Comparison of ENCODE assay signal across 1 cellular context in genomic region chr1:32964461-32965250, GRCh38.
TF ChIP-seq lines count a peak whose summit lies in the region.

TSS of gene RNF19B (minus strand) at chr1:32964809. CDS start at chr1:32964685, 124 bp downstream.

TF ChIP-seq in HepG2, 621 proteins besides CTCF, POLR2A, EP300 and RAD21 (continued from another document and continues in another):
- TF ChIP-seq, protein P1, sequence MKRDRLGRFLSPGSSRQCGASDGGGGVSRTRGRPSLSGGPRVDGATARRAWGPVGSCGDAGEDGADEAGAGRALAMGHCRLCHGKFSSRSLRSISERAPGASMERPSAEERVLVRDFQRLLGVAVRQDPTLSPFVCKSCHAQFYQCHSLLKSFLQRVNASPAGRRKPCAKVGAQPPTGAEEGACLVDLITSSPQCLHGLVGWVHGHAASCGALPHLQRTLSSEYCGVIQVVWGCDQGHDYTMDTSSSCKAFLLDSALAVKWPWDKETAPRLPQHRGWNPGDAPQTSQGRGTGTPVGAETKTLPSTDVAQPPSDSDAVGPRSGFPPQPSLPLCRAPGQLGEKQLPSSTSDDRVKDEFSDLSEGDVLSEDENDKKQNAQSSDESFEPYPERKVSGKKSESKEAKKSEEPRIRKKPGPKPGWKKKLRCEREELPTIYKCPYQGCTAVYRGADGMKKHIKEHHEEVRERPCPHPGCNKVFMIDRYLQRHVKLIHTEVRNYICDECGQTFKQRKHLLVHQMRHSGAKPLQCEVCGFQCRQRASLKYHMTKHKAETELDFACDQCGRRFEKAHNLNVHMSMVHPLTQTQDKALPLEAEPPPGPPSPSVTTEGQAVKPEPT (CRISPR knock-in tag; IDR thresholded peaks at IDR 0.05; ENCODE audit: low read depth) = no peak; the same call in 1 of the 2 replicates
- TF ChIP-seq ZFP36L2 (CRISPR knock-in tag; IDR thresholded peaks at IDR 0.05) (0 out of 2 replicates have a peak, but pooled peaks have one; percentile 22), BCL6 (CRISPR knock-in tag; IDR thresholded peaks at IDR 0.05) (0 out of 2 replicates have a peak, but pooled peaks have one; percentile 29), ZMYM3 (CRISPR knock-in tag; IDR thresholded peaks at IDR 0.05) (peak; percentile 57; the same call in 1 of the 2 replicates), ZNF367 (CRISPR knock-in tag; IDR thresholded peaks at IDR 0.05; ENCODE audit: borderline replicate concordance) (no peak), ZKSCAN5 (CRISPR knock-in tag; IDR thresholded peaks at IDR 0.05) (no peak), BRCA1 (CRISPR knock-in tag; IDR thresholded peaks at IDR 0.05) (no peak), BHLHE40 (IDR thresholded peaks at IDR 0.05; ENCODE audit: low read length) (no peak), SRY (CRISPR knock-in tag; IDR thresholded peaks at IDR 0.05) (no peak; the same call in 1 of the 2 replicates), ZNF430 (CRISPR knock-in tag; IDR thresholded peaks at IDR 0.05) (peak; percentile 54; the same call in 1 of the 2 replicates), ZNF883 (CRISPR knock-in tag; IDR thresholded peaks at IDR 0.05; ENCODE audit: not compliant biosample characterization) (no peak), KLF6 (CRISPR knock-in tag; IDR thresholded peaks at IDR 0.05) (peak; percentile 90), ZNF530 (CRISPR knock-in tag; IDR thresholded peaks at IDR 0.05; ENCODE audit: low read depth) (no peak), HHEX (CRISPR knock-in tag; IDR thresholded peaks at IDR 0.05) (no peak), ZBTB25 (CRISPR knock-in tag; IDR thresholded peaks at IDR 0.05) (peak; percentile 57; the same call in 1 of the 2 replicates), ZNF720 (CRISPR knock-in tag; IDR thresholded peaks at IDR 0.05) (no peak), ZNF800 (CRISPR knock-in tag; IDR thresholded peaks at IDR 0.05) (0 out of 2 replicates have a peak, but pooled peaks have one; percentile 53), HOXD1 (CRISPR knock-in tag; IDR thresholded peaks at IDR 0.05) (peak; percentile 84; the same call in 1 of the 2 replicates), U2AF1 (optimal IDR thresholded peaks at IDR 0.05; ENCODE audit: low read depth, low read length) (no peak), ZBTB21 (CRISPR knock-in tag; IDR thresholded peaks at IDR 0.05) (no peak), SNAPC2 (CRISPR knock-in tag; IDR thresholded peaks at IDR 0.05) (no peak), ZNF598 (CRISPR knock-in tag; IDR thresholded peaks at IDR 0.05; ENCODE audit: borderline replicate concordance) (no peak), PBX2 (CRISPR knock-in tag; IDR thresholded peaks at IDR 0.05) (no peak), ZNF335 (CRISPR knock-in tag; IDR thresholded peaks at IDR 0.05) (peak; percentile 35; the same call in 1 of the 2 replicates), MBD4 (IDR thresholded peaks at IDR 0.05; ENCODE audit: borderline replicate concordance, low read length) (no peak), NBN (conservative IDR thresholded peaks at IDR 0.05) (no peak), ZBTB7A (CRISPR knock-in tag; IDR thresholded peaks at IDR 0.05) (no peak), ZNF34 (CRISPR knock-in tag; IDR thresholded peaks at IDR 0.05; ENCODE audit: borderline replicate concordance) (no peak), SMAD3 (CRISPR knock-in tag; IDR thresholded peaks at IDR 0.05) (no peak), ARNTL (CRISPR knock-in tag; IDR thresholded peaks at IDR 0.05) (no peak), TOPORS (CRISPR knock-in tag; IDR thresholded peaks at IDR 0.05) (no peak), JUN (CRISPR knock-in tag; IDR thresholded peaks at IDR 0.05) (no peak), PRMT3 (CRISPR knock-in tag; IDR thresholded peaks at IDR 0.05; ENCODE audit: borderline replicate concordance, low read depth) (no peak), ZNF75D (CRISPR knock-in tag; IDR thresholded peaks at IDR 0.05; ENCODE audit: borderline replicate concordance) (no peak), ZNF296 (CRISPR knock-in tag; conservative IDR thresholded peaks at IDR 0.05) (no peak), ZNF782 (CRISPR knock-in tag; IDR thresholded peaks at IDR 0.05; ENCODE audit: borderline replicate concordance) (no peak; the same call in 1 of the 2 replicates), ZNF766 (CRISPR knock-in tag; IDR thresholded peaks at IDR 0.05; ENCODE audit: borderline replicate concordance) (0 out of 2 replicates have a peak, but pooled peaks have one; percentile 19), NKX3-1 (CRISPR knock-in tag; IDR thresholded peaks at IDR 0.05) (no peak), SOX5 (CRISPR knock-in tag; IDR thresholded peaks at IDR 0.05; ENCODE audit: borderline replicate concordance) (peak; percentile 42; the same call in 1 of the 2 replicates), CAMTA2 (CRISPR knock-in tag; IDR thresholded peaks at IDR 0.05; ENCODE audit: borderline replicate concordance) (no peak)
- TF ChIP-seq, protein P2, sequence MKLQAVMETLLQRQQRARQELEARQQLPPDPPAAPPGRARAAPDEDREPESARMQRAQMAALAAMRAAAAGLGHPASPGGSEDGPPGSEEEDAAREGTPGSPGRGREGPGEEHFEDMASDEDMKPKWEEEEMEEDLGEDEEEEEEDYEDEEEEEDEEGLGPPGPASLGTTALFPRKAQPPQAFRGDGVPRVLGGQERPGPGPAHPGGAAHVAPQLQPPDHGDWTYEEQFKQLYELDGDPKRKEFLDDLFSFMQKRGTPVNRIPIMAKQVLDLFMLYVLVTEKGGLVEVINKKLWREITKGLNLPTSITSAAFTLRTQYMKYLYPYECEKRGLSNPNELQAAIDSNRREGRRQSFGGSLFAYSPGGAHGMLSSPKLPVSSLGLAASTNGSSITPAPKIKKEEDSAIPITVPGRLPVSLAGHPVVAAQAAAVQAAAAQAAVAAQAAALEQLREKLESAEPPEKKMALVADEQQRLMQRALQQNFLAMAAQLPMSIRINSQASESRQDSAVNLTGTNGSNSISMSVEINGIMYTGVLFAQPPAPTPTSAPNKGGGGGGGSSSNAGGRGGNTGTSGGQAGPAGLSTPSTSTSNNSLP (IDR thresholded peaks at IDR 0.05; ENCODE audit: low read depth, low read length) = no peak; the same call in 1 of the 2 replicates
- TF ChIP-seq, protein P3, sequence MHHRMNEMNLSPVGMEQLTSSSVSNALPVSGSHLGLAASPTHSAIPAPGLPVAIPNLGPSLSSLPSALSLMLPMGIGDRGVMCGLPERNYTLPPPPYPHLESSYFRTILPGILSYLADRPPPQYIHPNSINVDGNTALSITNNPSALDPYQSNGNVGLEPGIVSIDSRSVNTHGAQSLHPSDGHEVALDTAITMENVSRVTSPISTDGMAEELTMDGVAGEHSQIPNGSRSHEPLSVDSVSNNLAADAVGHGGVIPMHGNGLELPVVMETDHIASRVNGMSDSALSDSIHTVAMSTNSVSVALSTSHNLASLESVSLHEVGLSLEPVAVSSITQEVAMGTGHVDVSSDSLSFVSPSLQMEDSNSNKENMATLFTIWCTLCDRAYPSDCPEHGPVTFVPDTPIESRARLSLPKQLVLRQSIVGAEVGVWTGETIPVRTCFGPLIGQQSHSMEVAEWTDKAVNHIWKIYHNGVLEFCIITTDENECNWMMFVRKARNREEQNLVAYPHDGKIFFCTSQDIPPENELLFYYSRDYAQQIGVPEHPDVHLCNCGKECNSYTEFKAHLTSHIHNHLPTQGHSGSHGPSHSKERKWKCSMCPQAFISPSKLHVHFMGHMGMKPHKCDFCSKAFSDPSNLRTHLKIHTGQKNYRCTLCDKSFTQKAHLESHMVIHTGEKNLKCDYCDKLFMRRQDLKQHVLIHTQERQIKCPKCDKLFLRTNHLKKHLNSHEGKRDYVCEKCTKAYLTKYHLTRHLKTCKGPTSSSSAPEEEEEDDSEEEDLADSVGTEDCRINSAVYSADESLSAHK (CRISPR knock-in tag; IDR thresholded peaks at IDR 0.05; ENCODE audit: borderline replicate concordance) = no peak
- TF ChIP-seq, protein P4, sequence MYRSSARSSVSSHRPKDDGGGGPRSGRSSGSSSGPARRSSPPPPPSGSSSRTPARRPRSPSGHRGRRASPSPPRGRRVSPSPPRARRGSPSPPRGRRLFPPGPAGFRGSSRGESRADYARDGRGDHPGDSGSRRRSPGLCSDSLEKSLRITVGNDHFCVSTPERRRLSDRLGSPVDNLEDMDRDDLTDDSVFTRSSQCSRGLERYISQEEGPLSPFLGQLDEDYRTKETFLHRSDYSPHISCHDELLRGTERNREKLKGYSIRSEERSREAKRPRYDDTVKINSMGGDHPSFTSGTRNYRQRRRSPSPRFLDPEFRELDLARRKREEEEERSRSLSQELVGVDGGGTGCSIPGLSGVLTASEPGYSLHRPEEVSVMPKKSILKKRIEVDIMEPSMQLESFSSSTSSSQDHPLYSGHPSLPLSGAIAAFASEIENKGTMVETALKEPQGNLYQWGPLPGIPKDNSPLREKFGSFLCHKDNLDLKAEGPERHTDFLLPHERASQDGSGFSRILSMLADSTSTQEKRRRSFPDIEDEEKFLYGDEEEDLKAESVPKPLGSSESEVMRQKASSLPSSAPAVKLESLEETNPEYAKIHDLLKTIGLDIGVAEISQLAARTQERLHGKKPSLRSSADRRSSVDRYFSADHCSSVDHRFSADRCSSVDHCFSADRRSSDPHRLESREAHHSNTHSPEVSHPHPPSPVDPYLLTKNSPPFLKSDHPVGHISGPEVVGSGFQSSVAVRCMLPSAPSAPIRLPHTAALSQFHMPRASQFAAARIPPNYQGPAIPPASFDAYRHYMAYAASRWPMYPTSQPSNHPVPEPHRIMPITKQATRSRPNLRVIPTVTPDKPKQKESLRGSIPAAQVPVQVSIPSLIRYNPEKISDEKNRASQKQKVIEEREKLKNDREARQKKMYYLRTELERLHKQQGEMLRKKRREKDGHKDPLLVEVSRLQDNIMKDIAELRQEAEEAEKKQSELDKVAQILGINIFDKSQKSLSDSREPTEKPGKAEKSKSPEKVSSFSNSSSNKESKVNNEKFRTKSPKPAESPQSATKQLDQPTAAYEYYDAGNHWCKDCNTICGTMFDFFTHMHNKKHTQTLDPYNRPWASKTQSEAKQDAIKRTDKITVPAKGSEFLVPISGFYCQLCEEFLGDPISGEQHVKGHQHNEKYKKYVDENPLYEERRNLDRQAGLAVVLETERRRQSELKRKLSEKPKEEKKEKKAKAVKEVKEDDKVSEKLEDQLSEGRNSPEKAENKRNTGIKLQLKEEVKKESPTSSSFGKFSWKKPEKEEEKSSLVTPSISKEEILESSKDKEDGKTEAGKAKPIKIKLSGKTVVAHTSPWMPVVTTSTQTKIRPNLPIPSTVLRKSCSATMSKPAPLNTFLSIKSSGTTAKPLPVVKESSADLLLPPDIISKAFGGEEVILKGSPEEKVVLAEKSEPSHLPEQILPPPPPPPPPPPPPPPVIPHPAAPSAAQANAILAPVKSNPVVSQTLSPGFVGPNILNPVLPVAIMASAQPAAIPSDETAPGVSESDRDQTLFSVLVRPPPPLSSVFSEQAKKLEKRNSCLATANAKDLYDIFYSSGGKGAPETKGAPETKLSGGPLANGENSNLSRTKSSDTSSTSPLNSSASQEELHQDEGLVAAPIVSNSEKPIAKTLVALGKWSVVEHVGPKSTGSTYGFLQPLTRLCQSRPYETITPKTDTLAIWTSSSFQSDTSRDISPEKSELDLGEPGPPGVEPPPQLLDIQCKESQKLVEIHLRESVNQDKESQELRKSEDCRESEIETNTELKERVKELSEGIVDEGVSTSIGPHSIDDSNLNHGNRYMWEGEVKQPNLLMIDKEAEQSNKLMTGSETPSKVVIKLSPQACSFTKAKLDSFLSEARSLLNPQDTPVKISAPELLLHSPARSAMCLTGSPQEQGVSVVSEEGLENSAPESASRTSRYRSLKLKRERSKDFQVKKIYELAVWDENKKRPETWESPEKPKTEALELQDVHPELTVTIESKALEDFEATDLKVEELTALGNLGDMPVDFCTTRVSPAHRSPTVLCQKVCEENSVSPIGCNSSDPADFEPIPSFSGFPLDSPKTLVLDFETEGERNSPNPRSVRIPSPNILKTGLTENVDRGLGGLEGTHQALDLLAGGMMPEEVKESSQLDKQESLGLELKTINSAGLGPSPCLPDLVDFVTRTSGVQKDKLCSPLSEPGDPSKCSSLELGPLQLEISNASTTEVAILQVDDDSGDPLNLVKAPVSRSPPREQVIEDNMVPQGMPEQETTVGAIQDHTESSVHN (CRISPR knock-in tag; IDR thresholded peaks at IDR 0.05) = no peak
- TF ChIP-seq, protein P5, sequence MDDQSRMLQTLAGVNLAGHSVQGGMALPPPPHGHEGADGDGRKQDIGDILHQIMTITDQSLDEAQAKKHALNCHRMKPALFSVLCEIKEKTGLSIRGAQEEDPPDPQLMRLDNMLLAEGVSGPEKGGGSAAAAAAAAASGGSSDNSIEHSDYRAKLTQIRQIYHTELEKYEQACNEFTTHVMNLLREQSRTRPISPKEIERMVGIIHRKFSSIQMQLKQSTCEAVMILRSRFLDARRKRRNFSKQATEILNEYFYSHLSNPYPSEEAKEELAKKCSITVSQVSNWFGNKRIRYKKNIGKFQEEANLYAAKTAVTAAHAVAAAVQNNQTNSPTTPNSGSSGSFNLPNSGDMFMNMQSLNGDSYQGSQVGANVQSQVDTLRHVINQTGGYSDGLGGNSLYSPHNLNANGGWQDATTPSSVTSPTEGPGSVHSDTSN (CRISPR knock-in tag; IDR thresholded peaks at IDR 0.05; ENCODE audit: borderline replicate concordance) = no peak
